In the genomic region with DNA sequence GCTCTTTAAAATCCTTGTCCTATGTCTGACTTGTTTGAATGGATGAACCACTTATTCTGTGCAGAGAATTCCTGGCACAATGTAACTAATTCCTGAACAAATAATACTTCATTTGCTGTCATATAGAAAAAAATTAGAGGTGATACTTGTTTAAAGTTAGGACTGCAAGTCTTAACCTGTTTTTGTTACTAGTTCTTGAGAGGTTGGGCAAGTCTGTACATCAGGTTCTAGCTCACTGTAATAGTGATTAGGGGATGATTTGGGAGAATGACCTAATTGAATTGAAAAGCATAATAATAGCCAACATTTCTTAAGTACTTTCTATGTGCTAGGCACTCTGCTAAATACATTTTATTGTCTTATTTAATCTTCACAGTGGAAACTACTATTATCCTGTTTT, we compare ENCODE assay signal across 24 cellular contexts.
"Had no signal": no experiment of that assay in that cellular context is flagged by ENCODE, and none has a peak within 500 bp of the region (broad histone marks: within the 10 kb centered on the region; RNA-seq: fewer than 3 reads in every experiment).

No MANE protein-coding gene starts in this region.

- H3K36me3 ChIP-seq: uterus had no signal

- H3K4me1 ChIP-seq: neural progenitor cell, parathyroid adenoma, right lobe of liver, transverse colon, upper lobe of right lung, uterus had no signal

- H3K79me2 ChIP-seq: parathyroid adenoma had no signal

- H3K27ac ChIP-seq: esophagus muscularis mucosa, neural progenitor cell, parathyroid adenoma, right lobe of liver, suprapubic skin, transverse colon, upper lobe of right lung, uterus had no signal

- H2AFZ ChIP-seq: neural progenitor cell, parathyroid adenoma had no signal

- H3K4me3 ChIP-seq: esophagus muscularis mucosa, lung, neural progenitor cell, right lobe of liver, smooth muscle cell, suprapubic skin, transverse colon, upper lobe of right lung, uterus had no signal

- H3K9me3 ChIP-seq: esophagus muscularis mucosa, right lobe of liver, suprapubic skin, transverse colon, upper lobe of right lung, uterus had no signal

- H3K9ac ChIP-seq: neural progenitor cell, parathyroid adenoma had no signal

- H3K27me3 ChIP-seq: esophagus muscularis mucosa, neural progenitor cell, right lobe of liver, suprapubic skin, transverse colon, upper lobe of right lung, uterus had no signal

- H3K4me2 ChIP-seq: neural progenitor cell, smooth muscle cell had no signal

- FAIRE-seq: endometrium, kidney had no signal

- DNase-seq: cortex of kidney; effector memory CD8-positive, alpha-beta T cell; foreskin melanocyte; kidney; mesendoderm; midbrain; naive thymus-derived CD4-positive, alpha-beta T cell; right lobe of liver; stimulated activated CD4-positive, alpha-beta T cell treated with anti-CD3 and anti-CD28 coated beads, Interleukin-12 subunit alpha, Interleukin-12 subunit beta, amount 100 ng/mL, for 4 hours; stimulated activated CD4-positive, alpha-beta T cell treated with anti-CD3 and anti-CD28 coated beads, Interleukin-1b, Interleukin-23, amount 100 ng/mL, for 48 hours; stimulated activated CD4-positive, alpha-beta T cell treated with anti-CD3 and anti-CD28 coated beads, Interleukin-4, amount 100 ng/mL, for 1 hour; stimulated activated CD8-positive, alpha-beta memory T cell treated with anti-CD3 and anti-CD28 coated beads, Interleukin-4, amount 100 ng/mL, for 48 hours; stimulated activated naive CD4-positive, alpha-beta T cell; stimulated activated naive CD8-positive, alpha-beta T cell treated with anti-CD3 and anti-CD28 coated beads, Interleukin-15, amount 100 ng/mL, for 72 hours; transverse colon; upper lobe of right lung; uterus had no signal
